8 cellular contexts compared by ENCODE assay signal in the genomic region with DNA sequence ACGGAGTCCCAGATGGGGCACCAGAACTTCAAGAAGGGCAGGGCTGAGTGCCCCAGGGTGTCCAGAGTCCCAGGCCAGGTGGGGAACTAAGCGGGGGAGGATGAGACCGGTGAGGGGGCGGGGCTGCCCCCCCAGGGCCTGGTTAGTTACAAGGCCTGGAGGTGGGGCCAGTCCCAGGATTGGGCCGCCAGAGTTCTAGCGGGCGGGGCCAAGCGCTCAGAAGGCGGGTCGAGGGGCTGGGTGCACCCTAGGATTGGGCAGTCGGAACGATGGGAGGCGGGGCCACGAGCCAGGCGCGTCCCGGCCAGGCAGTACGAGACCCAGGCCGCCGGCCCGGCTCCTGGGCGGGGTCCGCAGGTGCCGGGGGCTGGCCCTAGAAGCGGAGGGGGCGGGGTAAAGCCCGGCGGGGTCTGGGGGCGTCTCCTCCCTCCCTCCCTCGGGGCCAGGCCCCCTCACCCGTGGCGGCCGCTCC. TPM values are rescaled to one million over a fixed set of nuclear protein-coding genes. Genes with fewer than 3 reads are reported as not detected.
DNase-seq lines count a peak whose midpoint lies in the region; ATAC-seq lines count a peak whose summit lies in the region.

No MANE protein-coding gene starts in this region.

- H4K5ac ChIP-seq in mesendoderm (ENCODE audit: low read length): no peak overlapping the region

- peaks cover 42% of the 10 kb centered on the region for H3K36me3 Mint-ChIP-seq in effector memory CD8-positive, alpha-beta T cell (ENCODE audit: insufficient read depth)

- peaks cover 4% of the 10 kb centered on the region for H3K4me1 ChIP-seq in mesendoderm (ENCODE audit: control insufficient read depth, low read depth, low read length)

- H3K27ac ChIP-seq in mesendoderm (ENCODE audit: low read depth, low read length): peak overlapping the region; percentile 81

- H3K27me3 ChIP-seq in mesendoderm (ENCODE audit: insufficient read depth, low read length, poor library complexity): no peaks in the 10 kb centered on the region

- peak overlapping the region; percentile 30 for H4K8ac ChIP-seq in mesendoderm (ENCODE audit: low read depth, low read length)

- H3K23ac ChIP-seq in mesendoderm (ENCODE audit: low read length): no peak overlapping the region

- H3K9me3 Mint-ChIP-seq in effector memory CD8-positive, alpha-beta T cell: no peaks in the 10 kb centered on the region

- H2AK5ac ChIP-seq in mesendoderm (ENCODE audit: low read length): no peak overlapping the region

- H2BK120ac ChIP-seq in mesendoderm (ENCODE audit: low read depth, low read length): no peak overlapping the region

- ATAC-seq in GM21367 (IDR thresholded peaks at IDR 0.05; ENCODE audit: unreplicated experiment): peak; percentile 77
- peak; percentile 92 for ATAC-seq in effector memory CD8-positive, alpha-beta T cell (replicated peaks)

- H3K79me2 ChIP-seq in mesendoderm (ENCODE audit: control insufficient read depth, insufficient read depth, low read length): no peaks in the 10 kb centered on the region

- no peaks in the 10 kb centered on the region for H3K79me1 ChIP-seq in mesendoderm (ENCODE audit: low read length)

- H3K36me3 ChIP-seq in mesendoderm (ENCODE audit: control insufficient read depth, insufficient read depth, low read length): no peaks in the 10 kb centered on the region

- H2BK5ac ChIP-seq in mesendoderm (ENCODE audit: low read length): no peak overlapping the region

- no peaks in the 10 kb centered on the region for H3K27me3 Mint-ChIP-seq in effector memory CD8-positive, alpha-beta T cell

- peak overlapping the region; percentile 80 for H3K9ac ChIP-seq in mesendoderm (ENCODE audit: low read length)

- peak overlapping the region; percentile 70 for H3K18ac ChIP-seq in mesendoderm (ENCODE audit: low read length)

- H3K4me2 ChIP-seq in mesendoderm (ENCODE audit: low read length): peak overlapping the region; percentile 94

- peak overlapping the region; percentile 90 to 93 for H3K4me3 Mint-ChIP-seq in effector memory CD8-positive, alpha-beta T cell

- peak overlapping the region; percentile 64 for H3K4ac ChIP-seq in mesendoderm (ENCODE audit: low read depth, low read length)

- H3K56ac ChIP-seq in mesendoderm (ENCODE audit: low read length): peak overlapping the region; percentile 99

- H3K4me3 ChIP-seq in mesendoderm (ENCODE audit: low read length): peak overlapping the region; percentile 72

- no CpG with 5 or more reads among the region's 33 CpGs for WGBS in mesendoderm (ENCODE audit: extremely low coverage, insufficient coverage, low lambda C conversion rate)

- peaks cover 21 to 24% of the 10 kb centered on the region in 2 donors for H3K4me1 Mint-ChIP-seq in effector memory CD8-positive, alpha-beta T cell (ENCODE audit: low read depth in 2 of 2)

- no peak overlapping the region for H2BK15ac ChIP-seq in mesendoderm (replicated peaks; ENCODE audit: low read depth)

- peak overlapping the region; percentile 91 to 98 for H3K27ac Mint-ChIP-seq in effector memory CD8-positive, alpha-beta T cell

- DNase-seq in CMK (ENCODE audit: low read depth) (peak; percentile 87), HT-29 (ENCODE audit: low spot score) (peak; percentile 91), NK-92 (lab: John Stamatoyannopoulos, UW; ENCODE audit: unreplicated experiment) (peak; percentile 81), mesendoderm (peak; percentile 98)
- peak; percentile 77 to 92 (median 85) for DNase-seq in activated CD8-positive, alpha-beta memory T cell treated with anti-CD3 and anti-CD28 coated beads for 48 hours (ENCODE audit: low read depth in 2 of 3, low spot score in 2 of 3)
- peak; percentile 95 to 98 (median 97) for DNase-seq in effector memory CD8-positive, alpha-beta T cell
- peak; percentile 93 for DNase-seq in stimulated activated CD8-positive, alpha-beta memory T cell treated with anti-CD3 and anti-CD28 coated beads, Interleukin-12 subunit alpha, Interleukin-12 subunit beta, amount 100 ng/mL, for 4 hours (ENCODE audit: low read depth)

RNA-seq across cellular contexts. Expression of a gene that starts 0.6 kb away (rescaled TPM):
- 7.5 and 9.8 TPM in 2 replicates for total RNA-seq in HT-29 (2014; rRNA removed; shearing (Covaris generic))
- polyA plus RNA-seq in mesendoderm (2013, experiment 1 of 2): 5.3 TPM
- 5.2 TPM for polyA plus RNA-seq in mesendoderm (2013, experiment 2 of 2)

RNA-seq across cellular contexts. Expression of a gene that starts 23.9 kb away (rescaled TPM):
- 55.7 and 56.4 TPM in 2 replicates for total RNA-seq in HT-29 (2014; rRNA removed; shearing (Covaris generic))
- polyA plus RNA-seq in mesendoderm (2013, experiment 1 of 2): 32.8 TPM
- 32.9 TPM for polyA plus RNA-seq in mesendoderm (2013, experiment 2 of 2)

RNA-seq across cellular contexts. Expression of a gene that starts 24.2 kb away (rescaled TPM):
- not detected in 2 replicates for total RNA-seq in HT-29 (2014; rRNA removed; shearing (Covaris generic))
- 0.04 TPM for polyA plus RNA-seq in mesendoderm (2013, experiment 1 of 2)
- polyA plus RNA-seq in mesendoderm (2013, experiment 2 of 2): 0.06 TPM

RNA-seq across cellular contexts. Expression of a gene that starts 33.6 kb away (rescaled TPM):
- not detected in 2 replicates for total RNA-seq in HT-29 (2014; rRNA removed; shearing (Covaris generic))
- polyA plus RNA-seq in mesendoderm (2013, experiment 1 of 2): 50.0 TPM
- polyA plus RNA-seq in mesendoderm (2013, experiment 2 of 2): 53.3 TPM

RNA-seq across cellular contexts. Expression of a gene that starts 54.0 kb away (rescaled TPM):
- 41.0 and 48.1 TPM in 2 replicates for total RNA-seq in HT-29 (2014; rRNA removed; shearing (Covaris generic))
- 96.2 TPM for polyA plus RNA-seq in mesendoderm (2013, experiment 1 of 2)
- polyA plus RNA-seq in mesendoderm (2013, experiment 2 of 2): 97.5 TPM

Comparison
In these comparisons a context has a peak if more than half of its experiments do, and no peak if none do; other contexts are left out.
1. Peak in every context shown above with its lines: DNase-seq, ATAC-seq, H3K4me3 ChIP-seq and H3K27ac ChIP-seq.